11 cellular contexts compared by ENCODE assay signal in the genomic region with DNA sequence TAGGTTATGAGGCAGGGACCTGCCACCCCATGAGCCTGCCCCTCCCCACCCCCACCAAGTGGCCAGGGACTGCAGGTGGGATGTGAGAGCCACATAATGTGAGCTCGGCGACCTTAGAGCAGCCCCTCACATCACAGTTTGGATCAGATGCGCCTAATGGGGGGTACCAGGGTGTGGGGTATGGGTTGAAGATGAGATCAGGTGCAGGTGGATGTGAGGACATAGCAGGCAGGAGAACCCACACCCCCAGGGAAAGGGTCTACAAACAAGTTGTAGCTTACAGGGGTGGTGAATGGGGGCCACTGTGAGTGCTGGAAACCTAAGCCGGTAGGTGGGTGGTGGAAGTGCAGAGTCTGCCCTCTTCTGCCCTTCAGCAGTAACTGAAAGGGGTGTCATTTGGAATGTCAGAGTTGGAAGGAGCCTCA.
DNase-seq lines count a peak whose midpoint lies in the region; TF ChIP-seq lines count a peak whose summit lies in the region.
"Had no signal": no experiment of that assay in that cellular context is flagged by ENCODE, and none has a peak within 500 bp of the region (broad histone marks: within the 10 kb centered on the region; RNA-seq: fewer than 3 reads in every experiment).

No MANE protein-coding gene starts in this region.

- H3K4me3 Mint-ChIP-seq in progenitor cell of endocrine pancreas (ENCODE audit: low read depth): no peak overlapping the region

- no peak overlapping the region for H3K4me3 ChIP-seq in choroid plexus epithelial cell (ENCODE audit: low read depth, low read length)

- H3K27me3 Mint-ChIP-seq in progenitor cell of endocrine pancreas: peaks cover 22% of the 10 kb centered on the region

- DNase-seq in NCI-H1092 treated with DMSO at 0.1 percent for 48 hours (lab: John Stamatoyannopoulos, UW) (peak; percentile 50), NCI-H1092 (lab: John Stamatoyannopoulos, UW) (no peak), NCI-H146 (lab: John Stamatoyannopoulos, UW) (peak; percentile 12), choroid plexus epithelial cell (ENCODE audit: low read depth) (peak; percentile 19), progenitor cell of endocrine pancreas (ENCODE audit: low spot score, unreplicated experiment) (no peak), C1 segment of cervical spinal cord (lab: John Stamatoyannopoulos, UW) (no peak), putamen (ENCODE audit: low spot score) (no peak), GM20000 (ENCODE audit: low spot score) (no peak)
- DNase-seq: activated effector memory CD4-positive, alpha-beta T cell treated with Interleukin-2 at 50 U/mL for 16 hours; left cardiac atrium; NCI-H510A treated with DMSO at 0.1 percent for 48 hours had no signal

- H3K27ac Mint-ChIP-seq in progenitor cell of endocrine pancreas: no peak overlapping the region

- H3K36me3 Mint-ChIP-seq in progenitor cell of endocrine pancreas (ENCODE audit: insufficient read depth): no peaks in the 10 kb centered on the region

- TF ChIP-seq CTCF in choroid plexus epithelial cell (conservative IDR thresholded peaks at IDR 0.05; ENCODE audit: low read depth, low read length): peak; percentile 43
- peak; percentile 17 for TF ChIP-seq CTCF in progenitor cell of endocrine pancreas (IDR thresholded peaks at IDR 0.05; ENCODE audit: unreplicated experiment)
- no peak for TF ChIP-seq CTCF in GM20000 (IDR thresholded peaks at IDR 0.05; ENCODE audit: extremely low read depth, missing control alignments)

- no peaks in the 10 kb centered on the region for H3K9me3 Mint-ChIP-seq in progenitor cell of endocrine pancreas (ENCODE audit: low read depth)

- no peaks in the 10 kb centered on the region for H3K4me1 Mint-ChIP-seq in progenitor cell of endocrine pancreas (ENCODE audit: low read depth)

Comparison
In these comparisons a context has a peak if more than half of its experiments do, and no peak if none do; other contexts are left out.
1. DNase-seq: peak in NCI-H1092 treated with DMSO at 0.1 percent for 48 hours (single experiment), NCI-H146 (single experiment) and choroid plexus epithelial cell (single experiment); none in NCI-H1092 (single experiment), progenitor cell of endocrine pancreas (single experiment), C1 segment of cervical spinal cord (0 of 14), putamen (single experiment) and GM20000 (single experiment).